1 cellular context compared by ENCODE assay signal in genomic region chr13:20534038-20534608, GRCh38.
TF ChIP-seq lines count a peak whose summit lies in the region.

No MANE protein-coding gene starts in this region.

TF ChIP-seq in H1, 55 proteins besides CTCF, POLR2A, EP300 and RAD21:
- TF ChIP-seq MAFK (IDR thresholded peaks at IDR 0.05; ENCODE audit: low read depth, low read length) (no peak), NANOG (IDR thresholded peaks at IDR 0.05; ENCODE audit: insufficient read depth, low read depth, low read length, poor library complexity, severe bottlenecking) (peak; percentile 14)
